14 cellular contexts compared by ENCODE assay signal in genomic region chr1:65820983-65821382, GRCh38. TPM values are rescaled to one million over a fixed set of nuclear protein-coding genes. Genes with fewer than 3 reads are reported as not detected.
DNase-seq lines count a peak whose midpoint lies in the region; ATAC-seq, FAIRE-seq and TF ChIP-seq lines count a peak whose summit lies in the region.
"Had no signal": no experiment of that assay in that cellular context is flagged by ENCODE, and none has a peak within 500 bp of the region (broad histone marks: within the 10 kb centered on the region; RNA-seq: fewer than 3 reads in every experiment).

No MANE protein-coding gene starts in this region.

- POLR2A ChIA-PET in naive thymus-derived CD4-positive, alpha-beta T cell (lab: Charles Lee): no interaction called here

- DNase-seq in EH (ENCODE audit: low read depth) (peak; percentile 98), NCI-H226 (peak; percentile 95), bronchial epithelial cell (ENCODE audit: low read depth) (peak; percentile 7), NCI-H128 (lab: John Stamatoyannopoulos, UW; ENCODE audit: unreplicated experiment) (no peak), NCI-H748 (lab: John Stamatoyannopoulos, UW; ENCODE audit: unreplicated experiment) (no peak)
- no peak for DNase-seq in naive thymus-derived CD4-positive, alpha-beta T cell
- no peak for DNase-seq in stimulated activated naive CD4-positive, alpha-beta T cell (lab: John Stamatoyannopoulos, UW)
- DNase-seq in activated naive CD4-positive, alpha-beta T cell treated with anti-CD3 and anti-CD28 coated beads, Interleukin-2, amount 50 U/mL, for 16 hours: no peak
- DNase-seq: activated T-cell treated with anti-CD3 and anti-CD28 coated beads, Interleukin-2, amount 50 U/mL, for 24 hours; colonic mucosa; hypothalamus; mucosa of descending colon had no signal

- peaks cover 0 to 4% (median 0%) of the 10 kb centered on the region in 5 donors for H3K36me3 Mint-ChIP-seq in naive thymus-derived CD4-positive, alpha-beta T cell
- H3K36me3 Mint-ChIP-seq: WTC11 had no signal

- H3K27me3 Mint-ChIP-seq in naive thymus-derived CD4-positive, alpha-beta T cell: peaks cover 10 to 50% (median 14%) of the 10 kb centered on the region in 5 donors

- TF ChIP-seq CTCF in bronchial epithelial cell (IDR thresholded peaks at IDR 0.05; ENCODE audit: insufficient read depth, low read length, severe bottlenecking): no peak

- no peaks in the 10 kb centered on the region for H3K4me1 ChIP-seq in naive thymus-derived CD4-positive, alpha-beta T cell (ENCODE audit: control insufficient read depth in 2 of 2, insufficient read depth in 2 of 2, low read length in 2 of 2)
- H3K4me1 ChIP-seq: colonic mucosa had no signal

- no peaks in the 10 kb centered on the region for H3K36me3 ChIP-seq in bronchial epithelial cell (ENCODE audit: control insufficient read depth, insufficient read depth, low read length)
- no peaks in the 10 kb centered on the region for H3K36me3 ChIP-seq in naive thymus-derived CD4-positive, alpha-beta T cell (ENCODE audit: control insufficient read depth in 2 of 3, insufficient read depth in 3 of 3, low read length in 3 of 3)
- H3K36me3 ChIP-seq: colonic mucosa had no signal

- intact Hi-C loops in naive thymus-derived CD4-positive, alpha-beta T cell (cut with micrococcal nuclease): no loop called here

- H3K4me3 ChIP-seq in bronchial epithelial cell (ENCODE audit: low read depth, low read length): no peak overlapping the region
- H3K4me3 ChIP-seq in naive thymus-derived CD4-positive, alpha-beta T cell (ENCODE audit: low read length): no peak overlapping the region
- H3K4me3 ChIP-seq: colonic mucosa, mucosa of descending colon, skin epidermis had no signal

- FAIRE-seq in bronchial epithelial cell (lab: Jason Lieb, UNC): no peak

- peak; percentile 42 for ATAC-seq in naive thymus-derived CD4-positive, alpha-beta T cell
- ATAC-seq: mucosa of descending colon, WTC11 had no signal

- H3K27me3 ChIP-seq in bronchial epithelial cell (ENCODE audit: control insufficient read depth, insufficient read depth, low read length): no peaks in the 10 kb centered on the region
- H3K27me3 ChIP-seq in naive thymus-derived CD4-positive, alpha-beta T cell (ENCODE audit: control insufficient read depth in 2 of 2, insufficient read depth in 2 of 2, low read length in 2 of 2): no peaks in the 10 kb centered on the region
- H3K27me3 ChIP-seq: colonic mucosa had no signal

- peaks cover 0 to 6% (median 0%) of the 10 kb centered on the region in 11 donors for H3K9me3 Mint-ChIP-seq in naive thymus-derived CD4-positive, alpha-beta T cell
- H3K9me3 Mint-ChIP-seq: activated T-cell treated with anti-CD3 and anti-CD28 coated beads, Interleukin-2, amount 50 U/mL, for 24 hours; WTC11 had no signal

- no peaks in the 10 kb centered on the region for H3K4me1 Mint-ChIP-seq in naive thymus-derived CD4-positive, alpha-beta T cell
- H3K4me1 Mint-ChIP-seq: WTC11 had no signal

- no peaks in the 10 kb centered on the region for H3K9me3 ChIP-seq in naive thymus-derived CD4-positive, alpha-beta T cell (ENCODE audit: control insufficient read depth in 2 of 3, low read length in 3 of 3)
- H3K9me3 ChIP-seq: colonic mucosa, mucosa of descending colon had no signal

- H3K27ac ChIP-seq in naive thymus-derived CD4-positive, alpha-beta T cell (ENCODE audit: low read depth, low read length): no peak overlapping the region
- H3K27ac ChIP-seq: colonic mucosa, skin epidermis had no signal

- H3K27ac Mint-ChIP-seq in naive thymus-derived CD4-positive, alpha-beta T cell: no peak overlapping the region
- H3K27ac Mint-ChIP-seq: activated T-cell treated with anti-CD3 and anti-CD28 coated beads, Interleukin-2, amount 50 U/mL, for 24 hours; WTC11 had no signal

- no peak overlapping the region for H3K4me3 Mint-ChIP-seq in naive thymus-derived CD4-positive, alpha-beta T cell
- H3K4me3 Mint-ChIP-seq: activated T-cell treated with anti-CD3 and anti-CD28 coated beads, Interleukin-2, amount 50 U/mL, for 24 hours; WTC11 had no signal

- CTCF ChIA-PET in naive thymus-derived CD4-positive, alpha-beta T cell (lab: Charles Lee): no interaction called here

RNA-seq across cellular contexts. Expression of gene PDE4B, which starts 28.3 kb away (rescaled TPM):
- total RNA-seq in bronchial epithelial cell: 0.26 TPM in 1 of 2 replicates, not detected in the other
- total RNA-seq in naive thymus-derived CD4-positive, alpha-beta T cell: 10 to 100 TPM; 43.5 to 99.2 (median 46.7) TPM
- 10 to 100 TPM; 46.4 to 48.1 TPM for polyA plus RNA-seq in naive thymus-derived CD4-positive, alpha-beta T cell

Comparison
In these comparisons a context has a peak if more than half of its experiments do, and no peak if none do; other contexts are left out.
1. DNase-seq: peak in EH (single experiment), NCI-H226 (single experiment) and bronchial epithelial cell (single experiment); none in naive thymus-derived CD4-positive, alpha-beta T cell (0 of 9), stimulated activated naive CD4-positive, alpha-beta T cell (0 of 6), activated naive CD4-positive, alpha-beta T cell treated with anti-CD3 and anti-CD28 coated beads, Interleukin-2, amount 50 U/mL, for 16 hours (single experiment), NCI-H128 (single experiment) and NCI-H748 (single experiment).
2. RNA of gene PDE4B, which starts 28.3 kb away (total RNA-seq): 43.5 to 99.2 TPM in naive thymus-derived CD4-positive, alpha-beta T cell; 0.26 TPM in bronchial epithelial cell; every median in the first group is over 10 times any median in the second.